1 cellular context compared by ENCODE assay signal in the genomic region with DNA sequence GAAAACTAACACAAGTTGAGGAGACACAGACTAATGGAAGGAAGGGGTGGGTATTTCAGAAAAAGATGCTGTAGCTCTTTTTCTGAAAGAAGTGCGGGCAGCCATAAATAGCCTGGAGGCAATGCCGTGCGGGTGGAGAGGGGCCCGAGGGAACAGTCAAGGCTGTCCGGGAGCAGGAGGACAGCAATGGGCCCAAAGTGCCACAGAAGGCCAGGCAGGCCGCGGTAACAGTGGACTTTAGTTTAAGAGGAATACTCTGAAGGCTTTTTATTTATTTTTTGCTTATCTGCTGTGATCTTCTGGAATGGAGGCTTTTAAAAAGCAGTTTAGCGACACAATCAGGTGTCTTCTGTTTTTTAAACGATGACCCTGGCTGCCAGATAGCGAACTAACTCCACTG.
TF ChIP-seq lines count a peak whose summit lies in the region.

No MANE protein-coding gene starts in this region.

TF ChIP-seq in HepG2, 621 proteins besides CTCF, POLR2A, EP300 and RAD21 (continued from another document and continues in another):
- TF ChIP-seq SOX13 (IDR thresholded peaks at IDR 0.05) (no peak), SOX13 (CRISPR knock-in tag; conservative IDR thresholded peaks at IDR 0.05 in 1 of 2, IDR thresholded peaks at IDR 0.05 in 1 of 2) (0 out of 4 replicates have a peak, but pooled peaks of 1 of the 2 experiments have one; percentile 23), JUNB (CRISPR knock-in tag; IDR thresholded peaks at IDR 0.05; ENCODE audit: borderline replicate concordance) (no peak), ZBTB3 (CRISPR knock-in tag; IDR thresholded peaks at IDR 0.05; ENCODE audit: borderline replicate concordance, low read depth) (no peak), STAG1 (CRISPR knock-in tag; IDR thresholded peaks at IDR 0.05) (0 out of 2 replicates have a peak, but pooled peaks have one; percentile 9), GPN1 (CRISPR knock-in tag; IDR thresholded peaks at IDR 0.05; ENCODE audit: borderline replicate concordance) (no peak), HMGA1 (CRISPR knock-in tag; conservative IDR thresholded peaks at IDR 0.05) (no peak), HOXA3 (CRISPR knock-in tag; IDR thresholded peaks at IDR 0.05) (peak; percentile 41; the same call in 1 of the 2 replicates), MED1 (CRISPR knock-in tag; IDR thresholded peaks at IDR 0.05) (peak; percentile 28; the same call in 1 of the 2 replicates), ZFX (CRISPR knock-in tag; IDR thresholded peaks at IDR 0.05; ENCODE audit: low read depth) (peak; percentile 65), ZNF350 (CRISPR knock-in tag; IDR thresholded peaks at IDR 0.05; ENCODE audit: borderline replicate concordance, low read depth) (0 out of 2 replicates have a peak, but pooled peaks have one; percentile 27), PLRG1 (conservative IDR thresholded peaks at IDR 0.05) (no peak), BORCS8-MEF2B (CRISPR knock-in tag; IDR thresholded peaks at IDR 0.05) (no peak), YEATS2 (CRISPR knock-in tag; IDR thresholded peaks at IDR 0.05; ENCODE audit: borderline replicate concordance) (no peak), ZNF572 (CRISPR knock-in tag; IDR thresholded peaks at IDR 0.05) (no peak), ZNF382 (CRISPR knock-in tag; IDR thresholded peaks at IDR 0.05; ENCODE audit: borderline replicate concordance) (no peak), HNF4G (IDR thresholded peaks at IDR 0.05; ENCODE audit: borderline replicate concordance, low read depth, low read length) (peak; percentile 31; the same call in 1 of the 2 replicates), HNF4G (CRISPR knock-in tag; IDR thresholded peaks at IDR 0.05; ENCODE audit: borderline replicate concordance, low read depth) (no peak), JUND (CRISPR knock-in tag; IDR thresholded peaks at IDR 0.05) (no peak), DMAP1 (CRISPR knock-in tag; IDR thresholded peaks at IDR 0.05) (no peak), RAD51 (IDR thresholded peaks at IDR 0.05; ENCODE audit: borderline replicate concordance) (no peak), IRX3 (CRISPR knock-in tag; IDR thresholded peaks at IDR 0.05; ENCODE audit: borderline replicate concordance, low read depth) (no peak), ZFP82 (CRISPR knock-in tag; IDR thresholded peaks at IDR 0.05; ENCODE audit: borderline replicate concordance) (no peak), ZFY (CRISPR knock-in tag; IDR thresholded peaks at IDR 0.05) (peak; percentile 70), ZNF644 (CRISPR knock-in tag; IDR thresholded peaks at IDR 0.05; ENCODE audit: low read depth) (no peak), KLF16 (CRISPR knock-in tag; IDR thresholded peaks at IDR 0.05) (no peak), ZSCAN22 (CRISPR knock-in tag; IDR thresholded peaks at IDR 0.05) (no peak), PCBP1 (IDR thresholded peaks at IDR 0.05; ENCODE audit: borderline replicate concordance, low read depth, low read length) (no peak), ZSCAN29 (CRISPR knock-in tag; conservative IDR thresholded peaks at IDR 0.05) (no peak), KLF6 (CRISPR knock-in tag; IDR thresholded peaks at IDR 0.05) (no peak), KDM3A (CRISPR knock-in tag; IDR thresholded peaks at IDR 0.05; ENCODE audit: low read depth) (0 out of 2 replicates have a peak, but pooled peaks have one; percentile 29), ZNF552 (CRISPR knock-in tag; IDR thresholded peaks at IDR 0.05; ENCODE audit: borderline replicate concordance) (0 out of 2 replicates have a peak, but pooled peaks have one; percentile 32), RBFOX2 (IDR thresholded peaks at IDR 0.05; ENCODE audit: low read depth, low read length) (no peak), ZNF460 (CRISPR knock-in tag; IDR thresholded peaks at IDR 0.05; ENCODE audit: borderline replicate concordance) (no peak), NR2C2 (CRISPR knock-in tag; IDR thresholded peaks at IDR 0.05; ENCODE audit: borderline replicate concordance) (no peak), FOXA3 (CRISPR knock-in tag; IDR thresholded peaks at IDR 0.05) (no peak), ZNF136 (CRISPR knock-in tag; IDR thresholded peaks at IDR 0.05; ENCODE audit: low read depth) (no peak)
- TF ChIP-seq, protein P1, sequence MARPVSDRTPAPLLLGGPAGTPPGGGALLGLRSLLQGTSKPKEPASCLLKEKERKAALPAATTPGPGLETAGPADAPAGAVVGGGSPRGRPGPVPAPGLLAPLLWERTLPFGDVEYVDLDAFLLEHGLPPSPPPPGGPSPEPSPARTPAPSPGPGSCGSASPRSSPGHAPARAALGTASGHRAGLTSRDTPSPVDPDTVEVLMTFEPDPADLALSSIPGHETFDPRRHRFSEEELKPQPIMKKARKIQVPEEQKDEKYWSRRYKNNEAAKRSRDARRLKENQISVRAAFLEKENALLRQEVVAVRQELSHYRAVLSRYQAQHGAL (CRISPR knock-in tag; IDR thresholded peaks at IDR 0.05; ENCODE audit: not compliant biosample characterization) = no peak
- TF ChIP-seq, protein P2, sequence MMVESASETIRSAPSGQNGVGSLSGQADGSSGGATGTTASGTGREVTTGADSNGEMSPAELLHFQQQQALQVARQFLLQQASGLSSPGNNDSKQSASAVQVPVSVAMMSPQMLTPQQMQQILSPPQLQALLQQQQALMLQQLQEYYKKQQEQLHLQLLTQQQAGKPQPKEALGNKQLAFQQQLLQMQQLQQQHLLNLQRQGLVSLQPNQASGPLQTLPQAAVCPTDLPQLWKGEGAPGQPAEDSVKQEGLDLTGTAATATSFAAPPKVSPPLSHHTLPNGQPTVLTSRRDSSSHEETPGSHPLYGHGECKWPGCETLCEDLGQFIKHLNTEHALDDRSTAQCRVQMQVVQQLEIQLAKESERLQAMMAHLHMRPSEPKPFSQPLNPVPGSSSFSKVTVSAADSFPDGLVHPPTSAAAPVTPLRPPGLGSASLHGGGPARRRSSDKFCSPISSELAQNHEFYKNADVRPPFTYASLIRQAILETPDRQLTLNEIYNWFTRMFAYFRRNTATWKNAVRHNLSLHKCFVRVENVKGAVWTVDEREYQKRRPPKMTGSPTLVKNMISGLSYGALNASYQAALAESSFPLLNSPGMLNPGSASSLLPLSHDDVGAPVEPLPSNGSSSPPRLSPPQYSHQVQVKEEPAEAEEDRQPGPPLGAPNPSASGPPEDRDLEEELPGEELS (CRISPR knock-in tag; IDR thresholded peaks at IDR 0.05) = peak; percentile 57
- TF ChIP-seq, protein P3, sequence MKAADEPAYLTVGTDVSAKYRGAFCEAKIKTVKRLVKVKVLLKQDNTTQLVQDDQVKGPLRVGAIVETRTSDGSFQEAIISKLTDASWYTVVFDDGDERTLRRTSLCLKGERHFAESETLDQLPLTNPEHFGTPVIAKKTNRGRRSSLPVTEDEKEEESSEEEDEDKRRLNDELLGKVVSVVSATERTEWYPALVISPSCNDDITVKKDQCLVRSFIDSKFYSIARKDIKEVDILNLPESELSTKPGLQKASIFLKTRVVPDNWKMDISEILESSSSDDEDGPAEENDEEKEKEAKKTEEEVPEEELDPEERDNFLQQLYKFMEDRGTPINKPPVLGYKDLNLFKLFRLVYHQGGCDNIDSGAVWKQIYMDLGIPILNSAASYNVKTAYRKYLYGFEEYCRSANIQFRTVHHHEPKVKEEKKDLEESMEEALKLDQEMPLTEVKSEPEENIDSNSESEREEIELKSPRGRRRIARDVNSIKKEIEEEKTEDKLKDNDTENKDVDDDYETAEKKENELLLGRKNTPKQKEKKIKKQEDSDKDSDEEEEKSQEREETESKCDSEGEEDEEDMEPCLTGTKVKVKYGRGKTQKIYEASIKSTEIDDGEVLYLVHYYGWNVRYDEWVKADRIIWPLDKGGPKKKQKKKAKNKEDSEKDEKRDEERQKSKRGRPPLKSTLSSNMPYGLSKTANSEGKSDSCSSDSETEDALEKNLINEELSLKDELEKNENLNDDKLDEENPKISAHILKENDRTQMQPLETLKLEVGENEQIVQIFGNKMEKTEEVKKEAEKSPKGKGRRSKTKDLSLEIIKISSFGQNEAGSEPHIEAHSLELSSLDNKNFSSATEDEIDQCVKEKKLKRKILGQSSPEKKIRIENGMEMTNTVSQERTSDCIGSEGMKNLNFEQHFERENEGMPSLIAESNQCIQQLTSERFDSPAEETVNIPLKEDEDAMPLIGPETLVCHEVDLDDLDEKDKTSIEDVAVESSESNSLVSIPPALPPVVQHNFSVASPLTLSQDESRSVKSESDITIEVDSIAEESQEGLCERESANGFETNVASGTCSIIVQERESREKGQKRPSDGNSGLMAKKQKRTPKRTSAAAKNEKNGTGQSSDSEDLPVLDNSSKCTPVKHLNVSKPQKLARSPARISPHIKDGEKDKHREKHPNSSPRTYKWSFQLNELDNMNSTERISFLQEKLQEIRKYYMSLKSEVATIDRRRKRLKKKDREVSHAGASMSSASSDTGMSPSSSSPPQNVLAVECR (CRISPR knock-in tag; IDR thresholded peaks at IDR 0.05; ENCODE audit: borderline replicate concordance) = no peak
- TF ChIP-seq, protein P4, sequence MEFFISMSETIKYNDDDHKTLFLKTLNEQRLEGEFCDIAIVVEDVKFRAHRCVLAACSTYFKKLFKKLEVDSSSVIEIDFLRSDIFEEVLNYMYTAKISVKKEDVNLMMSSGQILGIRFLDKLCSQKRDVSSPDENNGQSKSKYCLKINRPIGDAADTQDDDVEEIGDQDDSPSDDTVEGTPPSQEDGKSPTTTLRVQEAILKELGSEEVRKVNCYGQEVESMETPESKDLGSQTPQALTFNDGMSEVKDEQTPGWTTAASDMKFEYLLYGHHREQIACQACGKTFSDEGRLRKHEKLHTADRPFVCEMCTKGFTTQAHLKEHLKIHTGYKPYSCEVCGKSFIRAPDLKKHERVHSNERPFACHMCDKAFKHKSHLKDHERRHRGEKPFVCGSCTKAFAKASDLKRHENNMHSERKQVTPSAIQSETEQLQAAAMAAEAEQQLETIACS (CRISPR knock-in tag; IDR thresholded peaks at IDR 0.05) = no peak
- TF ChIP-seq, protein P5, sequence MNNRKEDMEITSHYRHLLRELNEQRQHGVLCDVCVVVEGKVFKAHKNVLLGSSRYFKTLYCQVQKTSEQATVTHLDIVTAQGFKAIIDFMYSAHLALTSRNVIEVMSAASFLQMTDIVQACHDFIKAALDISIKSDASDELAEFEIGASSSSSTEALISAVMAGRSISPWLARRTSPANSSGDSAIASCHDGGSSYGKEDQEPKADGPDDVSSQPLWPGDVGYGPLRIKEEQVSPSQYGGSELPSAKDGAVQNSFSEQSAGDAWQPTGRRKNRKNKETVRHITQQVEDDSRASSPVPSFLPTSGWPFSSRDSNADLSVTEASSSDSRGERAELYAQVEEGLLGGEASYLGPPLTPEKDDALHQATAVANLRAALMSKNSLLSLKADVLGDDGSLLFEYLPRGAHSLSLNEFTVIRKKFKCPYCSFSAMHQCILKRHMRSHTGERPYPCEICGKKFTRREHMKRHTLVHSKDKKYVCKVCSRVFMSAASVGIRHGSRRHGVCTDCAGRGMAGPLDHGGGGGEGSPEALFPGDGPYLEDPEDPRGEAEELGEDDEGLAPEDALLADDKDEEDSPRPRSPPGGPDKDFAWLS (CRISPR knock-in tag; IDR thresholded peaks at IDR 0.05; ENCODE audit: borderline replicate concordance) = no peak
- TF ChIP-seq, protein P6, sequence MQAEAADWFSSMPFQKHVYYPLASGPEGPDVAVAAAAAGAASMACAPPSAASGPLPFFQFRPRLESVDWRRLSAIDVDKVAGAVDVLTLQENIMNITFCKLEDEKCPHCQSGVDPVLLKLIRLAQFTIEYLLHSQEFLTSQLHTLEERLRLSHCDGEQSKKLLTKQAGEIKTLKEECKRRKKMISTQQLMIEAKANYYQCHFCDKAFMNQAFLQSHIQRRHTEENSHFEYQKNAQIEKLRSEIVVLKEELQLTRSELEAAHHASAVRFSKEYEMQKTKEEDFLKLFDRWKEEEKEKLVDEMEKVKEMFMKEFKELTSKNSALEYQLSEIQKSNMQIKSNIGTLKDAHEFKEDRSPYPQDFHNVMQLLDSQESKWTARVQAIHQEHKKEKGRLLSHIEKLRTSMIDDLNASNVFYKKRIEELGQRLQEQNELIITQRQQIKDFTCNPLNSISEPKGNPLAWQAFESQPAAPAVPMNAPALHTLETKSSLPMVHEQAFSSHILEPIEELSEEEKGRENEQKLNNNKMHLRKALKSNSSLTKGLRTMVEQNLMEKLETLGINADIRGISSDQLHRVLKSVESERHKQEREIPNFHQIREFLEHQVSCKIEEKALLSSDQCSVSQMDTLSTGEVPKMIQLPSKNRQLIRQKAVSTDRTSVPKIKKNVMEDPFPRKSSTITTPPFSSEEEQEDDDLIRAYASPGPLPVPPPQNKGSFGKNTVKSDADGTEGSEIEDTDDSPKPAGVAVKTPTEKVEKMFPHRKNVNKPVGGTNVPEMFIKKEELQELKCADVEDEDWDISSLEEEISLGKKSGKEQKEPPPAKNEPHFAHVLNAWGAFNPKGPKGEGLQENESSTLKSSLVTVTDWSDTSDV (CRISPR knock-in tag; IDR thresholded peaks at IDR 0.05) = no peak
- TF ChIP-seq, protein P7, sequence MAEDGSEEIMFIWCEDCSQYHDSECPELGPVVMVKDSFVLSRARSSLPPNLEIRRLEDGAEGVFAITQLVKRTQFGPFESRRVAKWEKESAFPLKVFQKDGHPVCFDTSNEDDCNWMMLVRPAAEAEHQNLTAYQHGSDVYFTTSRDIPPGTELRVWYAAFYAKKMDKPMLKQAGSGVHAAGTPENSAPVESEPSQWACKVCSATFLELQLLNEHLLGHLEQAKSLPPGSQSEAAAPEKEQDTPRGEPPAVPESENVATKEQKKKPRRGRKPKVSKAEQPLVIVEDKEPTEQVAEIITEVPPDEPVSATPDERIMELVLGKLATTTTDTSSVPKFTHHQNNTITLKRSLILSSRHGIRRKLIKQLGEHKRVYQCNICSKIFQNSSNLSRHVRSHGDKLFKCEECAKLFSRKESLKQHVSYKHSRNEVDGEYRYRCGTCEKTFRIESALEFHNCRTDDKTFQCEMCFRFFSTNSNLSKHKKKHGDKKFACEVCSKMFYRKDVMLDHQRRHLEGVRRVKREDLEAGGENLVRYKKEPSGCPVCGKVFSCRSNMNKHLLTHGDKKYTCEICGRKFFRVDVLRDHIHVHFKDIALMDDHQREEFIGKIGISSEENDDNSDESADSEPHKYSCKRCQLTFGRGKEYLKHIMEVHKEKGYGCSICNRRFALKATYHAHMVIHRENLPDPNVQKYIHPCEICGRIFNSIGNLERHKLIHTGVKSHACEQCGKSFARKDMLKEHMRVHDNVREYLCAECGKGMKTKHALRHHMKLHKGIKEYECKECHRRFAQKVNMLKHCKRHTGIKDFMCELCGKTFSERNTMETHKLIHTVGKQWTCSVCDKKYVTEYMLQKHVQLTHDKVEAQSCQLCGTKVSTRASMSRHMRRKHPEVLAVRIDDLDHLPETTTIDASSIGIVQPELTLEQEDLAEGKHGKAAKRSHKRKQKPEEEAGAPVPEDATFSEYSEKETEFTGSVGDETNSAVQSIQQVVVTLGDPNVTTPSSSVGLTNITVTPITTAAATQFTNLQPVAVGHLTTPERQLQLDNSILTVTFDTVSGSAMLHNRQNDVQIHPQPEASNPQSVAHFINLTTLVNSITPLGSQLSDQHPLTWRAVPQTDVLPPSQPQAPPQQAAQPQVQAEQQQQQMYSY (CRISPR knock-in tag; IDR thresholded peaks at IDR 0.05) = peak; percentile 71; the same call in 1 of the 2 replicates
- TF ChIP-seq, protein P8, sequence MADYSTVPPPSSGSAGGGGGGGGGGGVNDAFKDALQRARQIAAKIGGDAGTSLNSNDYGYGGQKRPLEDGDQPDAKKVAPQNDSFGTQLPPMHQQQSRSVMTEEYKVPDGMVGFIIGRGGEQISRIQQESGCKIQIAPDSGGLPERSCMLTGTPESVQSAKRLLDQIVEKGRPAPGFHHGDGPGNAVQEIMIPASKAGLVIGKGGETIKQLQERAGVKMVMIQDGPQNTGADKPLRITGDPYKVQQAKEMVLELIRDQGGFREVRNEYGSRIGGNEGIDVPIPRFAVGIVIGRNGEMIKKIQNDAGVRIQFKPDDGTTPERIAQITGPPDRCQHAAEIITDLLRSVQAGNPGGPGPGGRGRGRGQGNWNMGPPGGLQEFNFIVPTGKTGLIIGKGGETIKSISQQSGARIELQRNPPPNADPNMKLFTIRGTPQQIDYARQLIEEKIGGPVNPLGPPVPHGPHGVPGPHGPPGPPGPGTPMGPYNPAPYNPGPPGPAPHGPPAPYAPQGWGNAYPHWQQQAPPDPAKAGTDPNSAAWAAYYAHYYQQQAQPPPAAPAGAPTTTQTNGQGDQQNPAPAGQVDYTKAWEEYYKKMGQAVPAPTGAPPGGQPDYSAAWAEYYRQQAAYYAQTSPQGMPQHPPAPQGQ (CRISPR knock-in tag; IDR thresholded peaks at IDR 0.05; ENCODE audit: borderline replicate concordance) = no peak
